ENCODE assay signal across 3 cellular contexts in the genomic region with DNA sequence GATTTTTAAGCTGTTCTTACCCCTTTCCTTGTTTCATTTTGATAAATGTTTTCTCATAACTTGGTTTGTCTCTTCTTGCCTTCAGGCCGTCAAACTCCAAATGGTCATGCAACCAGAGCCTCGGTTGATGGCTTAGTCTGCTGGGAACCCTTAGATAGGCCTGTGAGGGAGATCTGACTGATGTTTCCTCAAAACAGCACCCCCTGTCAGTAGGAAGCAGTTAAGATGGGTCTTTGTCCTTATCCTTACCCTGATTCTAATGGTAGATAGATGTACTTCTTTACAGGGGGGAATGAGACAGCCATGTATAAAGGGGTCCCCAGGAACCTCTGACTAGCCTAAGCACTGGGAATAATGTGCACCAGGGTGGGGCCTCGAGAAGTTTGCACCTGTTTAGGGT.
TF ChIP-seq lines count a peak whose summit lies in the region.

No MANE protein-coding gene starts in this region.

TF ChIP-seq in GM23338, 12 proteins besides CTCF, POLR2A, EP300 and RAD21:
- TF ChIP-seq POLR2AphosphoS5 (IDR thresholded peaks at IDR 0.05; ENCODE audit: low read depth) (no peak), STAT1 (IDR thresholded peaks at IDR 0.05; ENCODE audit: unreplicated experiment) (no peak), CREB1 (CRISPR knock-in tag; IDR thresholded peaks at IDR 0.05; ENCODE audit: low read depth) (no peak), ZNF114 (CRISPR knock-in tag; IDR thresholded peaks at IDR 0.05) (no peak), EZH2phosphoT487 (IDR thresholded peaks at IDR 0.05; ENCODE audit: unreplicated experiment) (no peak), JUNB (IDR thresholded peaks at IDR 0.05; ENCODE audit: unreplicated experiment) (no peak), EZH2 (IDR thresholded peaks at IDR 0.05; ENCODE audit: low read depth, unreplicated experiment) (no peak)
- TF ChIP-seq, protein P1, sequence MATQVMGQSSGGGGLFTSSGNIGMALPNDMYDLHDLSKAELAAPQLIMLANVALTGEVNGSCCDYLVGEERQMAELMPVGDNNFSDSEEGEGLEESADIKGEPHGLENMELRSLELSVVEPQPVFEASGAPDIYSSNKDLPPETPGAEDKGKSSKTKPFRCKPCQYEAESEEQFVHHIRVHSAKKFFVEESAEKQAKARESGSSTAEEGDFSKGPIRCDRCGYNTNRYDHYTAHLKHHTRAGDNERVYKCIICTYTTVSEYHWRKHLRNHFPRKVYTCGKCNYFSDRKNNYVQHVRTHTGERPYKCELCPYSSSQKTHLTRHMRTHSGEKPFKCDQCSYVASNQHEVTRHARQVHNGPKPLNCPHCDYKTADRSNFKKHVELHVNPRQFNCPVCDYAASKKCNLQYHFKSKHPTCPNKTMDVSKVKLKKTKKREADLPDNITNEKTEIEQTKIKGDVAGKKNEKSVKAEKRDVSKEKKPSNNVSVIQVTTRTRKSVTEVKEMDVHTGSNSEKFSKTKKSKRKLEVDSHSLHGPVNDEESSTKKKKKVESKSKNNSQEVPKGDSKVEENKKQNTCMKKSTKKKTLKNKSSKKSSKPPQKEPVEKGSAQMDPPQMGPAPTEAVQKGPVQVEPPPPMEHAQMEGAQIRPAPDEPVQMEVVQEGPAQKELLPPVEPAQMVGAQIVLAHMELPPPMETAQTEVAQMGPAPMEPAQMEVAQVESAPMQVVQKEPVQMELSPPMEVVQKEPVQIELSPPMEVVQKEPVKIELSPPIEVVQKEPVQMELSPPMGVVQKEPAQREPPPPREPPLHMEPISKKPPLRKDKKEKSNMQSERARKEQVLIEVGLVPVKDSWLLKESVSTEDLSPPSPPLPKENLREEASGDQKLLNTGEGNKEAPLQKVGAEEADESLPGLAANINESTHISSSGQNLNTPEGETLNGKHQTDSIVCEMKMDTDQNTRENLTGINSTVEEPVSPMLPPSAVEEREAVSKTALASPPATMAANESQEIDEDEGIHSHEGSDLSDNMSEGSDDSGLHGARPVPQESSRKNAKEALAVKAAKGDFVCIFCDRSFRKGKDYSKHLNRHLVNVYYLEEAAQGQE (IDR thresholded peaks at IDR 0.05; ENCODE audit: unreplicated experiment): no peak

TF ChIP-seq in GM12878, 131 proteins besides CTCF, POLR2A, EP300 and RAD21 (continues in another document):
- TF ChIP-seq ZZZ3 (IDR thresholded peaks at IDR 0.05; ENCODE audit: control insufficient read depth, insufficient read length, low read depth): no peak
- TF ChIP-seq, protein P2, sequence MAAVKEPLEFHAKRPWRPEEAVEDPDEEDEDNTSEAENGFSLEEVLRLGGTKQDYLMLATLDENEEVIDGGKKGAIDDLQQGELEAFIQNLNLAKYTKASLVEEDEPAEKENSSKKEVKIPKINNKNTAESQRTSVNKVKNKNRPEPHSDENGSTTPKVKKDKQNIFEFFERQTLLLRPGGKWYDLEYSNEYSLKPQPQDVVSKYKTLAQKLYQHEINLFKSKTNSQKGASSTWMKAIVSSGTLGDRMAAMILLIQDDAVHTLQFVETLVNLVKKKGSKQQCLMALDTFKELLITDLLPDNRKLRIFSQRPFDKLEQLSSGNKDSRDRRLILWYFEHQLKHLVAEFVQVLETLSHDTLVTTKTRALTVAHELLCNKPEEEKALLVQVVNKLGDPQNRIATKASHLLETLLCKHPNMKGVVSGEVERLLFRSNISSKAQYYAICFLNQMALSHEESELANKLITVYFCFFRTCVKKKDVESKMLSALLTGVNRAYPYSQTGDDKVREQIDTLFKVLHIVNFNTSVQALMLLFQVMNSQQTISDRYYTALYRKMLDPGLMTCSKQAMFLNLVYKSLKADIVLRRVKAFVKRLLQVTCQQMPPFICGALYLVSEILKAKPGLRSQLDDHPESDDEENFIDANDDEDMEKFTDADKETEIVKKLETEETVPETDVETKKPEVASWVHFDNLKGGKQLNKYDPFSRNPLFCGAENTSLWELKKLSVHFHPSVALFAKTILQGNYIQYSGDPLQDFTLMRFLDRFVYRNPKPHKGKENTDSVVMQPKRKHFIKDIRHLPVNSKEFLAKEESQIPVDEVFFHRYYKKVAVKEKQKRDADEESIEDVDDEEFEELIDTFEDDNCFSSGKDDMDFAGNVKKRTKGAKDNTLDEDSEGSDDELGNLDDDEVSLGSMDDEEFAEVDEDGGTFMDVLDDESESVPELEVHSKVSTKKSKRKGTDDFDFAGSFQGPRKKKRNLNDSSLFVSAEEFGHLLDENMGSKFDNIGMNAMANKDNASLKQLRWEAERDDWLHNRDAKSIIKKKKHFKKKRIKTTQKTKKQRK (IDR thresholded peaks at IDR 0.05; ENCODE audit: low read depth, low read length): no peak
- no peak for TF ChIP-seq PML (IDR thresholded peaks at IDR 0.05; ENCODE audit: low read length)
- TF ChIP-seq, protein P3, sequence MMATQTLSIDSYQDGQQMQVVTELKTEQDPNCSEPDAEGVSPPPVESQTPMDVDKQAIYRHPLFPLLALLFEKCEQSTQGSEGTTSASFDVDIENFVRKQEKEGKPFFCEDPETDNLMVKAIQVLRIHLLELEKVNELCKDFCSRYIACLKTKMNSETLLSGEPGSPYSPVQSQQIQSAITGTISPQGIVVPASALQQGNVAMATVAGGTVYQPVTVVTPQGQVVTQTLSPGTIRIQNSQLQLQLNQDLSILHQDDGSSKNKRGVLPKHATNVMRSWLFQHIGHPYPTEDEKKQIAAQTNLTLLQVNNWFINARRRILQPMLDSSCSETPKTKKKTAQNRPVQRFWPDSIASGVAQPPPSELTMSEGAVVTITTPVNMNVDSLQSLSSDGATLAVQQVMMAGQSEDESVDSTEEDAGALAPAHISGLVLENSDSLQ (IDR thresholded peaks at IDR 0.05): no peak
- TF ChIP-seq IKZF2 (IDR thresholded peaks at IDR 0.05): no peak
- TF ChIP-seq, protein P4, sequence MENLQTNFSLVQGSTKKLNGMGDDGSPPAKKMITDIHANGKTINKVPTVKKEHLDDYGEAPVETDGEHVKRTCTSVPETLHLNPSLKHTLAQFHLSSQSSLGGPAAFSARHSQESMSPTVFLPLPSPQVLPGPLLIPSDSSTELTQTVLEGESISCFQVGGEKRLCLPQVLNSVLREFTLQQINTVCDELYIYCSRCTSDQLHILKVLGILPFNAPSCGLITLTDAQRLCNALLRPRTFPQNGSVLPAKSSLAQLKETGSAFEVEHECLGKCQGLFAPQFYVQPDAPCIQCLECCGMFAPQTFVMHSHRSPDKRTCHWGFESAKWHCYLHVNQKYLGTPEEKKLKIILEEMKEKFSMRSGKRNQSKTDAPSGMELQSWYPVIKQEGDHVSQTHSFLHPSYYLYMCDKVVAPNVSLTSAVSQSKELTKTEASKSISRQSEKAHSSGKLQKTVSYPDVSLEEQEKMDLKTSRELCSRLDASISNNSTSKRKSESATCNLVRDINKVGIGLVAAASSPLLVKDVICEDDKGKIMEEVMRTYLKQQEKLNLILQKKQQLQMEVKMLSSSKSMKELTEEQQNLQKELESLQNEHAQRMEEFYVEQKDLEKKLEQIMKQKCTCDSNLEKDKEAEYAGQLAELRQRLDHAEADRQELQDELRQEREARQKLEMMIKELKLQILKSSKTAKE (IDR thresholded peaks at IDR 0.05; ENCODE audit: low read depth, poor library complexity, severe bottlenecking): no peak
- TF ChIP-seq, protein P5, sequence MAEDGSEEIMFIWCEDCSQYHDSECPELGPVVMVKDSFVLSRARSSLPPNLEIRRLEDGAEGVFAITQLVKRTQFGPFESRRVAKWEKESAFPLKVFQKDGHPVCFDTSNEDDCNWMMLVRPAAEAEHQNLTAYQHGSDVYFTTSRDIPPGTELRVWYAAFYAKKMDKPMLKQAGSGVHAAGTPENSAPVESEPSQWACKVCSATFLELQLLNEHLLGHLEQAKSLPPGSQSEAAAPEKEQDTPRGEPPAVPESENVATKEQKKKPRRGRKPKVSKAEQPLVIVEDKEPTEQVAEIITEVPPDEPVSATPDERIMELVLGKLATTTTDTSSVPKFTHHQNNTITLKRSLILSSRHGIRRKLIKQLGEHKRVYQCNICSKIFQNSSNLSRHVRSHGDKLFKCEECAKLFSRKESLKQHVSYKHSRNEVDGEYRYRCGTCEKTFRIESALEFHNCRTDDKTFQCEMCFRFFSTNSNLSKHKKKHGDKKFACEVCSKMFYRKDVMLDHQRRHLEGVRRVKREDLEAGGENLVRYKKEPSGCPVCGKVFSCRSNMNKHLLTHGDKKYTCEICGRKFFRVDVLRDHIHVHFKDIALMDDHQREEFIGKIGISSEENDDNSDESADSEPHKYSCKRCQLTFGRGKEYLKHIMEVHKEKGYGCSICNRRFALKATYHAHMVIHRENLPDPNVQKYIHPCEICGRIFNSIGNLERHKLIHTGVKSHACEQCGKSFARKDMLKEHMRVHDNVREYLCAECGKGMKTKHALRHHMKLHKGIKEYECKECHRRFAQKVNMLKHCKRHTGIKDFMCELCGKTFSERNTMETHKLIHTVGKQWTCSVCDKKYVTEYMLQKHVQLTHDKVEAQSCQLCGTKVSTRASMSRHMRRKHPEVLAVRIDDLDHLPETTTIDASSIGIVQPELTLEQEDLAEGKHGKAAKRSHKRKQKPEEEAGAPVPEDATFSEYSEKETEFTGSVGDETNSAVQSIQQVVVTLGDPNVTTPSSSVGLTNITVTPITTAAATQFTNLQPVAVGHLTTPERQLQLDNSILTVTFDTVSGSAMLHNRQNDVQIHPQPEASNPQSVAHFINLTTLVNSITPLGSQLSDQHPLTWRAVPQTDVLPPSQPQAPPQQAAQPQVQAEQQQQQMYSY (CRISPR knock-in tag; IDR thresholded peaks at IDR 0.05): no peak
- no peak for TF ChIP-seq MYB (IDR thresholded peaks at IDR 0.05; ENCODE audit: borderline replicate concordance, low read depth, low read length)
- no peak for TF ChIP-seq HDAC6 (IDR thresholded peaks at IDR 0.05; ENCODE audit: unreplicated experiment)

TF ChIP-seq in HEK293T, 16 proteins besides CTCF, POLR2A, EP300 and RAD21:
- no peak for TF ChIP-seq FOXK2 (IDR thresholded peaks at IDR 0.05)
- no peak for TF ChIP-seq ZNF384 (IDR thresholded peaks at IDR 0.05)
